Comparison of ENCODE assay signal across 16 cellular contexts in genomic region chr1:113283914-113284313, GRCh38.
"Had no signal": no experiment of that assay in that cellular context is flagged by ENCODE, and none has a peak within 500 bp of the region (broad histone marks: within the 10 kb centered on the region; RNA-seq: fewer than 3 reads in every experiment).

No MANE protein-coding gene starts in this region.

- H3K9me3 ChIP-seq: mucosa of descending colon, tibial nerve had no signal

- H3K4me1 Mint-ChIP-seq: activated naive CD4-positive, alpha-beta T cell treated with anti-CD3 and anti-CD28 coated beads, Interleukin-2, amount 50 U/mL, for 24 hours; naive thymus-derived CD8-positive, alpha-beta T cell had no signal

- H3K27ac Mint-ChIP-seq: activated naive CD4-positive, alpha-beta T cell treated with anti-CD3 and anti-CD28 coated beads, Interleukin-2, amount 50 U/mL, for 24 hours; endodermal cell; naive thymus-derived CD8-positive, alpha-beta T cell had no signal

- H3K27me3 ChIP-seq: tibial nerve had no signal

- H3K36me3 ChIP-seq: tibial nerve had no signal

- H3K4me1 ChIP-seq: foreskin keratinocyte, tibial nerve had no signal

- ATAC-seq: activated CD4-positive, CD25-positive, alpha-beta regulatory T cell treated with anti-CD3 and anti-CD28 coated beads, Interleukin-2, amount 50 U/mL, for 24 hours; esophagus mucosa; foreskin keratinocyte; mucosa of descending colon; naive thymus-derived CD8-positive, alpha-beta T cell had no signal

- H3K27ac ChIP-seq: foreskin keratinocyte, tibial nerve had no signal

- H3K4me2 ChIP-seq: smooth muscle cell had no signal

- H3K4me3 Mint-ChIP-seq: activated naive CD4-positive, alpha-beta T cell treated with anti-CD3 and anti-CD28 coated beads, Interleukin-2, amount 50 U/mL, for 24 hours; endodermal cell; naive thymus-derived CD8-positive, alpha-beta T cell had no signal

- H3K4me3 ChIP-seq: mucosa of descending colon, smooth muscle cell, tibial nerve had no signal

- DNase-seq: activated CD4-positive, alpha-beta T cell treated with anti-CD3 and anti-CD28 coated beads, Interleukin-2, amount 50 U/mL, for 4 hours; activated effector memory CD4-positive, alpha-beta T cell treated with Interleukin-2 at 50 U/mL for 16 hours; activated T-cell treated with anti-CD3 and anti-CD28 coated beads, Interleukin-2, amount 50 U/mL, for 1 hour; amniotic stem cell; cerebellar nuclear complex; dermis blood vessel endothelial cell; endodermal cell; foreskin keratinocyte; mammary epithelial cell; mucosa of descending colon; naive thymus-derived CD8-positive, alpha-beta T cell had no signal

- H3K9me3 Mint-ChIP-seq: activated naive CD4-positive, alpha-beta T cell treated with anti-CD3 and anti-CD28 coated beads, Interleukin-2, amount 50 U/mL, for 24 hours; endodermal cell; naive thymus-derived CD8-positive, alpha-beta T cell had no signal
